Comparison of ENCODE assay signal across 20 cellular contexts in the genomic region with DNA sequence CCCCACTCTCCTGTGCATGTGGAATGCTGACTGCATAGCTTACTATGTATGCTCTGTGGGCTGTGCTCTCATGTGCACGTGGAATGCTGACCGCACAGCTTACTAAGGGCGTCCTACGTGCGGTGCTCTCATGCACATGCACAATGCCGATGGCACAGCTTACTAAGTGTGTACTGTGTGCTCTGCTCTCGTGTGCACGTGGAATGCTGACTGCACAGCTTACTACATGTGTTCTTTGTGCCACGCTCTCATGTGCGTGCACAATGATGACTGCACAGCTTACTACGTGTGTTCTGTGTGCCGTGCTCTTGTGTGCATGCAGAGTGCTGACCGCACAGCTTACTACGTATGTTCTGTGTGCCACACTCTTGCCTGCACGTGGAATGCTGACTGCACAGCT.
"Had no signal": no experiment of that assay in that cellular context is flagged by ENCODE, and none has a peak within 500 bp of the region (broad histone marks: within the 10 kb centered on the region; RNA-seq: fewer than 3 reads in every experiment).

No MANE protein-coding gene starts in this region.

- H3K9me3 ChIP-seq: MG63 had no signal

- H3K4me3 ChIP-seq: MG63, SJSA1, SK-N-MC had no signal

- H3K4me1 ChIP-seq: SJSA1 had no signal

- H3K27ac ChIP-seq: SJSA1, SK-N-MC had no signal

- H3K36me3 ChIP-seq: MG63, SJSA1 had no signal

- H3K27me3 ChIP-seq: MG63, SJSA1 had no signal

- DNase-seq: IMR-90, Karpas-422, KG1, MG63, NCI-H1092, NCI-H1105 treated with DMSO at 0.1 percent for 48 hours, NCI-H1417 treated with DMSO at 0.1 percent for 48 hours, NCI-H146, NCI-H1694 treated with DMSO at 0.1 percent for 48 hours, NCI-H1930, NCI-H2081, NCI-H2107, NCI-H2227 treated with DMSO at 0.1 percent for 48 hours, NCI-H524, NCI-H69, NCI-H774, Right ventricle myocardium superior, SIG-M5 had no signal
